Comparison of ENCODE assay signal across 9 cellular contexts in the genomic region with DNA sequence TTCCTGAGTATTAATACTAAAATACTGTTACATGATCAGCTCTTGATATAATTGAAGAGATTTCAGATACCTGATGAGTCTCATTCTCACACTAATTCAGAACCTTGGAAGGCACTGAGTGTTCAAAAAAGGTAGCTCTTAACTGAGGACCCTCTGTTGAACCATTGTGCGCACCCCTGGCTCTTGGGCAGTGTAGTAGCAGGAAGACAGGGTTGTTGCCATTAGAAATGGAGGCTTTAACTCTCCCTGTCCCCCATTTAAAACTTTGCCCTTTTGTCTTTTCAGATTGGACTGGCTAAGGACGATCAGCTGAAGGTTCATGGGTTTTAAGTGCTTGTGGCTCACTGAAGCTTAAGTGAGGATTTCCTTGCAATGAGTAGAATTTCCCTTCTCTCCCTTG. TPM values are rescaled to one million over a fixed set of nuclear protein-coding genes. Genes with fewer than 3 reads are reported as not detected.
A peak's percentile ranks its signal among the peaks of the same experiment; 100 is the strongest.
DNase-seq lines count a peak whose midpoint lies in the region; ATAC-seq and TF ChIP-seq lines count a peak whose summit lies in the region.
"Had no signal": no experiment of that assay in that cellular context is flagged by ENCODE, and none has a peak within 500 bp of the region (broad histone marks: within the 10 kb centered on the region; RNA-seq: fewer than 3 reads in every experiment).

No MANE protein-coding gene starts in this region.

- H3K18ac ChIP-seq in mesenchymal stem cell (ENCODE audit: low read depth in 1 of 2, low read length in 2 of 2) = no peak overlapping the region

- no peak overlapping the region for H3K4ac ChIP-seq in mesenchymal stem cell (ENCODE audit: low read depth in 1 of 2, low read length in 2 of 2)

- H2AFZ ChIP-seq in mesenchymal stem cell (ENCODE audit: low read depth, low read length) = no peak overlapping the region

- no peak overlapping the region for H2AK5ac ChIP-seq in mesenchymal stem cell (ENCODE audit: low read length, severe bottlenecking)

- intact Hi-C loops in heart right ventricle (cut with DNase I) (no loop called here), Right ventricle myocardium inferior (cut with DNase I) (no loop called here), body of pancreas (cut with DNase I) (no loop called here), uterus (cut with DNase I; ENCODE audit: low total_unique reads) (no loop called here), prostate gland (cut with DNase I) (no loop called here)

- no peak for DNase-seq in heart right ventricle
- no peak for DNase-seq in Right ventricle myocardium inferior (ENCODE audit: missing footprints)
- no peak for DNase-seq in body of pancreas
- no peak for DNase-seq in mesenchymal stem cell
- DNase-seq in uterus = no peak
- DNase-seq in NCI-H1694 treated with DMSO at 0.1 percent for 48 hours (lab: John Stamatoyannopoulos, UW) = no peak
- DNase-seq in NCI-H774 (lab: John Stamatoyannopoulos, UW) = no peak
- DNase-seq in prostate gland (ENCODE audit: low spot score) = no peak
- DNase-seq: DMS79 had no signal

- H3K4me3 ChIP-seq in heart right ventricle (peak overlapping the region in 9 of 10 donors; percentile 62 to 99 (median 80)), body of pancreas (no peak overlapping the region), mesenchymal stem cell (ENCODE audit: insufficient read depth in 1 of 2, low read depth in 1 of 2, low read length in 2 of 2) (peak overlapping the region in 1 of 2 experiments; percentile 84), uterus (peak overlapping the region; percentile 90 to 99), prostate gland (peak overlapping the region in 1 of 2 donors; percentile 91)

- TF ChIP-seq POLR2A in body of pancreas (IDR thresholded peaks at IDR 0.05) = no peak
- no peak for TF ChIP-seq POLR2A in uterus (IDR thresholded peaks at IDR 0.05)
- TF ChIP-seq POLR2A in prostate gland (IDR thresholded peaks at IDR 0.05) = no peak

- H3K79me1 ChIP-seq in mesenchymal stem cell (replicated peaks; ENCODE audit: low read length, poor library complexity, severe bottlenecking) = no peaks in the 10 kb centered on the region

- no peak overlapping the region for H3K23ac ChIP-seq in mesenchymal stem cell (ENCODE audit: low read length in 2 of 2)

- peak overlapping the region; percentile 99 for H3K9ac ChIP-seq in mesenchymal stem cell (ENCODE audit: low read length)

- no peak overlapping the region for H3K14ac ChIP-seq in mesenchymal stem cell (ENCODE audit: low read length in 2 of 2)

- H3K27ac ChIP-seq in heart right ventricle = peak overlapping the region in 4 of 10 donors; percentile 99 to 100 (median 100)
- H3K27ac ChIP-seq in body of pancreas = peak overlapping the region in 3 of 4 donors; percentile 100
- no peak overlapping the region for H3K27ac ChIP-seq in mesenchymal stem cell (ENCODE audit: low read length, poor library complexity, severe bottlenecking)
- H3K27ac ChIP-seq in uterus = peak overlapping the region; percentile 100
- peak overlapping the region in 1 of 2 donors; percentile 100 for H3K27ac ChIP-seq in prostate gland

- H2BK12ac ChIP-seq in mesenchymal stem cell (ENCODE audit: low read length in 2 of 2) = no peak overlapping the region

- H3K4me1 ChIP-seq in heart right ventricle (peaks cover 11 to 47% (median 39%) of the 10 kb centered on the region in 9 donors), body of pancreas (peaks cover 36% of the 10 kb centered on the region), mesenchymal stem cell (ENCODE audit: control insufficient read depth, insufficient read depth, low read depth, low read length) (peaks cover 20% of the 10 kb centered on the region), uterus (peaks cover 0 to 9% of the 10 kb centered on the region in 2 donors), prostate gland (replicated peaks) (no peaks in the 10 kb centered on the region)

- no peak overlapping the region for H2BK5ac ChIP-seq in mesenchymal stem cell (ENCODE audit: low read depth, low read length, poor library complexity, severe bottlenecking)

- no peaks in the 10 kb centered on the region for H3K27me3 ChIP-seq in heart right ventricle
- no peaks in the 10 kb centered on the region for H3K27me3 ChIP-seq in body of pancreas
- no peaks in the 10 kb centered on the region for H3K27me3 ChIP-seq in mesenchymal stem cell (ENCODE audit: control insufficient read depth in 1 of 2, insufficient read depth in 1 of 2, low read length in 2 of 2)
- H3K27me3 ChIP-seq in uterus = no peaks in the 10 kb centered on the region
- no peaks in the 10 kb centered on the region for H3K27me3 ChIP-seq in prostate gland (replicated peaks; ENCODE audit: insufficient read depth)

- WGBS in heart right ventricle, 2 donors = 68 to 70% methylated on average over 2 of the region's 2 CpGs
- WGBS in body of pancreas, 2 donors = 43 to 45% methylated on average over 2 of the region's 2 CpGs
- 87% methylated on average over 2 of the region's 2 CpGs for WGBS in mesenchymal stem cell
- WGBS in prostate gland = 68% methylated on average over 2 of the region's 2 CpGs

- ATAC-seq in heart right ventricle (no peak), Right ventricle myocardium inferior (no peak), body of pancreas (no peak)

- no peak overlapping the region for H2BK15ac ChIP-seq in mesenchymal stem cell (ENCODE audit: low read depth, poor library complexity, severe bottlenecking)

- H3K9me3 ChIP-seq in heart right ventricle (no peaks in the 10 kb centered on the region), body of pancreas (no peaks in the 10 kb centered on the region), mesenchymal stem cell (ENCODE audit: control insufficient read depth, low read length) (no peaks in the 10 kb centered on the region), uterus (no peaks in the 10 kb centered on the region), prostate gland (no peaks in the 10 kb centered on the region)

- H3K36me3 ChIP-seq in heart right ventricle = peaks cover 0 to 62% (median 50%) of the 10 kb centered on the region in 9 donors
- peaks cover 31 to 39% of the 10 kb centered on the region in 2 donors for H3K36me3 ChIP-seq in body of pancreas (replicated peaks in 1 of 2; ENCODE audit: insufficient read depth in 1 of 2, low read depth in 2 of 2)
- peaks cover 40 to 59% of the 10 kb centered on the region in 2 experiments for H3K36me3 ChIP-seq in mesenchymal stem cell (ENCODE audit: control insufficient read depth in 1 of 2, insufficient read depth in 2 of 2, low read depth in 1 of 2, low read length in 2 of 2)
- H3K36me3 ChIP-seq in uterus = no peaks in the 10 kb centered on the region
- H3K36me3 ChIP-seq in prostate gland = peaks cover 20 to 33% of the 10 kb centered on the region in 2 donors

- no peak overlapping the region for H4K8ac ChIP-seq in mesenchymal stem cell (ENCODE audit: low read length)

- H3K4me2 ChIP-seq in mesenchymal stem cell (ENCODE audit: low read length, poor library complexity, severe bottlenecking) = peak overlapping the region; percentile 67

- TF ChIP-seq CTCF in heart right ventricle (IDR thresholded peaks at IDR 0.05) = no peak
- TF ChIP-seq CTCF in body of pancreas (IDR thresholded peaks at IDR 0.05) = no peak
- no peak for TF ChIP-seq CTCF in uterus (IDR thresholded peaks at IDR 0.05)
- TF ChIP-seq CTCF in prostate gland (IDR thresholded peaks at IDR 0.05) = no peak

- no peak overlapping the region for H4K91ac ChIP-seq in mesenchymal stem cell (ENCODE audit: low read length)

- no peak overlapping the region for H2BK120ac ChIP-seq in mesenchymal stem cell (ENCODE audit: low read depth, low read length)

RNA-seq across cellular contexts. Expression of gene EIF1, which starts 1.8 kb away (rescaled TPM):
- total RNA-seq in heart right ventricle = 1,000 to 10,000 TPM; 1,115 to 1,330 (median 1,284) TPM
- polyA plus RNA-seq in heart right ventricle = 1,000 to 10,000 TPM in 1 of 2 donors, 100 to 1,000 TPM in 1; 551 to 1,123 TPM
- total RNA-seq in Right ventricle myocardium inferior = 1,166 TPM
- 100 to 1,000 TPM in 1 of 2 donors, 10 to 100 TPM in 1; 99.5 to 120 TPM for total RNA-seq in body of pancreas
- 1,039 TPM for polyA plus RNA-seq in mesenchymal stem cell (2013, experiment 1 of 2)
- polyA plus RNA-seq in mesenchymal stem cell (2013, experiment 2 of 2) = 1,049 TPM
- 100 to 1,000 TPM in 3 of 4 donors, 10 to 100 TPM in 1; 83.5 to 796 (median 199) TPM for total RNA-seq in uterus
- total RNA-seq in prostate gland = 100 to 1,000 TPM; 136 to 320 TPM

RNA-seq across cellular contexts. Expression of gene GAST, which starts 21.6 kb away (rescaled TPM):
- not detected for total RNA-seq in heart right ventricle
- not detected for polyA plus RNA-seq in heart right ventricle
- not detected for total RNA-seq in Right ventricle myocardium inferior
- not detected for total RNA-seq in body of pancreas
- polyA plus RNA-seq in mesenchymal stem cell (2013, experiment 1 of 2) = not detected
- not detected for polyA plus RNA-seq in mesenchymal stem cell (2013, experiment 2 of 2)
- total RNA-seq in uterus = not detected
- total RNA-seq in prostate gland = not detected

RNA-seq across cellular contexts. Expression of gene HAP1, which starts 43.9 kb away (rescaled TPM):
- under 1 TPM in 1 of 10 donors, not detected in 9; 0.18 TPM for total RNA-seq in heart right ventricle
- under 1 TPM in 1 of 2 donors, not detected in 1; 0.03 TPM for polyA plus RNA-seq in heart right ventricle
- 0.14 TPM for total RNA-seq in Right ventricle myocardium inferior
- total RNA-seq in body of pancreas = 1 to 10 TPM in 1 of 2 donors, under 1 TPM in 1; 0.52 to 1.3 TPM
- 1.6 TPM for polyA plus RNA-seq in mesenchymal stem cell (2013, experiment 1 of 2)
- polyA plus RNA-seq in mesenchymal stem cell (2013, experiment 2 of 2) = 1.5 TPM
- 1 to 10 TPM in 1 of 4 donors, not detected in 3; 2.2 TPM for total RNA-seq in uterus
- total RNA-seq in prostate gland = 1 to 10 TPM in 1 of 2 donors, under 1 TPM in 1; 0.55 to 3.6 TPM

Comparison
In these comparisons a context has a peak if more than half of its experiments do, and no peak if none do; other contexts are left out.
1. H3K4me3 ChIP-seq: peak in heart right ventricle (9 of 10) and uterus (2 of 2); none in body of pancreas (0 of 2).